In genomic region chr13:108964601-108965000, GRCh38 we compare ENCODE assay signal across 19 cellular contexts.
DNase-seq lines count a peak whose midpoint lies in the region; ATAC-seq, FAIRE-seq and TF ChIP-seq lines count a peak whose summit lies in the region.
"Had no signal": no experiment of that assay in that cellular context is flagged by ENCODE, and none has a peak within 500 bp of the region (broad histone marks: within the 10 kb centered on the region; RNA-seq: fewer than 3 reads in every experiment).

No MANE protein-coding gene starts in this region.

- peak overlapping the region in 1 of 3 experiments; percentile 32 for H3K4me3 ChIP-seq in keratinocyte (ENCODE audit: control insufficient read depth in 2 of 3, extremely low read depth in 1 of 3, insufficient read depth in 2 of 3, low read depth in 1 of 3, low read length in 3 of 3)

- H3K9me1 ChIP-seq in keratinocyte (ENCODE audit: control insufficient read depth, extremely low read depth, insufficient read depth, low read length), result no peaks in the 10 kb centered on the region

- H3K4me1 ChIP-seq in keratinocyte (ENCODE audit: control insufficient read depth, extremely low read depth, insufficient read depth, low read length), result peaks cover 24% of the 10 kb centered on the region

- peaks cover 35% of the 10 kb centered on the region for H3K4me1 Mint-ChIP-seq in chondrocyte (ENCODE audit: low read depth)
- H3K4me1 Mint-ChIP-seq in activated CD4-positive, alpha-beta T cell treated with anti-CD3 and anti-CD28 coated beads, Interleukin-2, amount 10 ng/mL, durations not matched to agents 7 days and 5 days, result no peaks in the 10 kb centered on the region
- H3K4me1 Mint-ChIP-seq: B cell had no signal

- no peaks in the 10 kb centered on the region for H3K9me3 ChIP-seq in keratinocyte (ENCODE audit: control insufficient read depth, low read depth, low read length)

- H3K27ac ChIP-seq in keratinocyte (ENCODE audit: control insufficient read depth, insufficient read depth, low read length), result peak overlapping the region; percentile 82

- TF ChIP-seq CTCF in chondrocyte (IDR thresholded peaks at IDR 0.05) (no peak), keratinocyte (optimal IDR thresholded peaks at IDR 0.05 in 1 of 3, IDR thresholded peaks at IDR 0.05 in 1 of 3, conservative IDR thresholded peaks at IDR 0.05 in 1 of 3; ENCODE audit: extremely low read depth in 1 of 3, insufficient read depth in 2 of 3, low read length in 3 of 3) (no peak)

- H3K79me2 ChIP-seq in keratinocyte (ENCODE audit: control insufficient read depth, insufficient read depth, low read length), result no peaks in the 10 kb centered on the region

- no peaks in the 10 kb centered on the region for H3K36me3 ChIP-seq in keratinocyte (ENCODE audit: control insufficient read depth in 2 of 2, extremely low read depth in 1 of 2, insufficient read depth in 2 of 2, low read length in 2 of 2)

- dilution Hi-C loops in keratinocyte (cut with MboI; ENCODE audit: extremely low pct_ligation_motif_present, low sequenced_read_pairs), result no loop called here

- H3K36me3 Mint-ChIP-seq in chondrocyte (ENCODE audit: low read depth), result no peaks in the 10 kb centered on the region
- H3K36me3 Mint-ChIP-seq in activated CD4-positive, alpha-beta T cell treated with anti-CD3 and anti-CD28 coated beads, Interleukin-2, amount 10 ng/mL, durations not matched to agents 7 days and 5 days (ENCODE audit: low read depth), result no peaks in the 10 kb centered on the region
- H3K36me3 Mint-ChIP-seq: CD4-positive, alpha-beta memory T cell; IgD-negative memory B cell had no signal

- peak; percentile 77 for FAIRE-seq in H54 (lab: Jason Lieb, UNC)
- peak; percentile 23 for FAIRE-seq in keratinocyte (lab: Jason Lieb, UNC)
- FAIRE-seq: A204.1, GM18507, H1 had no signal

- peak overlapping the region; percentile 33 for H2AFZ ChIP-seq in keratinocyte (ENCODE audit: control insufficient read depth, low read length)

- no peak for DNase-seq in H54 (ENCODE audit: insufficient read length, low spot score)
- peak; percentile 70 for DNase-seq in NCI-H226
- no peak for DNase-seq in chondrocyte (ENCODE audit: low spot score)
- no peak for DNase-seq in keratinocyte (ENCODE audit: low read depth, low spot score)
- DNase-seq in CD1c-positive myeloid dendritic cell (ENCODE audit: extremely low spot score), result no peak
- no peak for DNase-seq in NOMO-1 (lab: John Stamatoyannopoulos, UW; ENCODE audit: unreplicated experiment in 2 of 2)
- DNase-seq in activated CD4-positive, alpha-beta T cell treated with anti-CD3 and anti-CD28 coated beads, Interleukin-2, amount 10 ng/mL, durations not matched to agents 7 days and 5 days, result no peak
- DNase-seq: C1 segment of cervical spinal cord; CD4-positive, alpha-beta memory T cell; DND-41; GF-D8; KG1 had no signal

- H4K20me1 ChIP-seq in keratinocyte (ENCODE audit: control insufficient read depth, extremely low read depth, insufficient read depth, low read length), result no peaks in the 10 kb centered on the region

- no peak overlapping the region for H3K9ac ChIP-seq in keratinocyte (ENCODE audit: control insufficient read depth, extremely low read depth, insufficient read depth, low read length)

- POLR2A ChIA-PET in activated CD4-positive, alpha-beta T cell treated with anti-CD3 and anti-CD28 coated beads, Interleukin-2, amount 10 ng/mL, durations not matched to agents 7 days and 5 days (lab: Charles Lee), result no interaction called here

- no peak for ATAC-seq in GM21447 (IDR thresholded peaks at IDR 0.05; ENCODE audit: unreplicated experiment)
- ATAC-seq: HCT116 had no signal

- no peaks in the 10 kb centered on the region for H3K27me3 Mint-ChIP-seq in chondrocyte (ENCODE audit: low read depth)
- H3K27me3 Mint-ChIP-seq in activated CD4-positive, alpha-beta T cell treated with anti-CD3 and anti-CD28 coated beads, Interleukin-2, amount 10 ng/mL, durations not matched to agents 7 days and 5 days, result peaks cover 2% of the 10 kb centered on the region
- H3K27me3 Mint-ChIP-seq: B cell; CD4-positive, alpha-beta memory T cell; IgD-negative memory B cell had no signal

- peak overlapping the region; percentile 65 for H3K27ac Mint-ChIP-seq in chondrocyte (ENCODE audit: unreplicated experiment)
- no peak overlapping the region for H3K27ac Mint-ChIP-seq in activated CD4-positive, alpha-beta T cell treated with anti-CD3 and anti-CD28 coated beads, Interleukin-2, amount 10 ng/mL, durations not matched to agents 7 days and 5 days
- H3K27ac Mint-ChIP-seq: B cell; CD4-positive, alpha-beta memory T cell; IgD-negative memory B cell had no signal

- H3K4me3 Mint-ChIP-seq in chondrocyte (ENCODE audit: unreplicated experiment), result no peak overlapping the region
- no peak overlapping the region for H3K4me3 Mint-ChIP-seq in activated CD4-positive, alpha-beta T cell treated with anti-CD3 and anti-CD28 coated beads, Interleukin-2, amount 10 ng/mL, durations not matched to agents 7 days and 5 days
- H3K4me3 Mint-ChIP-seq: B cell; CD4-positive, alpha-beta memory T cell; IgD-negative memory B cell had no signal

- CTCF ChIA-PET in activated CD4-positive, alpha-beta T cell treated with anti-CD3 and anti-CD28 coated beads, Interleukin-2, amount 10 ng/mL, durations not matched to agents 7 days and 5 days (lab: Charles Lee), result no interaction called here

- peaks cover 3% of the 10 kb centered on the region for H3K9me3 Mint-ChIP-seq in chondrocyte (ENCODE audit: low read depth)
- H3K9me3 Mint-ChIP-seq in activated CD4-positive, alpha-beta T cell treated with anti-CD3 and anti-CD28 coated beads, Interleukin-2, amount 10 ng/mL, durations not matched to agents 7 days and 5 days, result no peaks in the 10 kb centered on the region
- H3K9me3 Mint-ChIP-seq: CD4-positive, alpha-beta memory T cell; IgD-negative memory B cell had no signal

- H3K4me2 ChIP-seq in keratinocyte (ENCODE audit: control insufficient read depth, extremely low read depth, insufficient read depth, low read depth, low read length), result peak overlapping the region; percentile 44

- H3K27me3 ChIP-seq in keratinocyte (ENCODE audit: control insufficient read depth, extremely low read depth, insufficient read depth, low read length), result no peaks in the 10 kb centered on the region

- TF ChIP-seq POLR2A in H54 (IDR thresholded peaks at IDR 0.05; ENCODE audit: low read depth, low read length), result no peak
